8 cellular contexts compared by ENCODE assay signal in genomic region chr11:16605440-16605970, GRCh38.
DNase-seq lines count a peak whose midpoint lies in the region; ATAC-seq, FAIRE-seq and TF ChIP-seq lines count a peak whose summit lies in the region.

No MANE protein-coding gene starts in this region.

- peak overlapping the region; percentile 82 for H3K4me3 Mint-ChIP-seq in activated T-cell treated with anti-CD3 and anti-CD28 coated beads, Interleukin-2, amount 50 U/mL, for 4 hours

- 0 to 1% methylated on average over 34 of the region's 34 CpGs for WGBS in pancreas, 2 donors

- H3K9me3 Mint-ChIP-seq in activated T-cell treated with anti-CD3 and anti-CD28 coated beads, Interleukin-2, amount 50 U/mL, for 4 hours, result peaks cover 4% of the 10 kb centered on the region

- H3K27ac ChIP-seq in VCaP (peak overlapping the region; percentile 31; the same call in 1 of the 2 replicates), foreskin keratinocyte (peak overlapping the region; percentile 68), pancreas (peak overlapping the region; percentile 73 to 90 (median 86))

- peak overlapping the region; percentile 53 to 67 (median 67) for H3K4me3 ChIP-seq in pancreas

- no peak for DNase-seq in activated T-cell treated with anti-CD3 and anti-CD28 coated beads, Interleukin-2, amount 50 U/mL, for 4 hours
- DNase-seq in activated T-cell treated with anti-CD3 and anti-CD28 coated beads for 4 hours (no peak), foreskin keratinocyte (peak in 1 of 2 donors; percentile 11), pancreas (peak in 5 of 6 donors; percentile 26 to 71 (median 41))

- no peaks in the 10 kb centered on the region for H3K4me1 ChIP-seq in foreskin keratinocyte
- H3K4me1 ChIP-seq in pancreas, result no peaks in the 10 kb centered on the region

- H3K9me3 ChIP-seq in pancreas, result no peaks in the 10 kb centered on the region

- H3K36me3 Mint-ChIP-seq in activated T-cell treated with anti-CD3 and anti-CD28 coated beads, Interleukin-2, amount 50 U/mL, for 4 hours (ENCODE audit: insufficient read depth), result peaks cover 4% of the 10 kb centered on the region

- peaks cover 24% of the 10 kb centered on the region for H3K4me1 Mint-ChIP-seq in activated T-cell treated with anti-CD3 and anti-CD28 coated beads, Interleukin-2, amount 50 U/mL, for 4 hours (ENCODE audit: low read depth)

- TF ChIP-seq CTCF in VCaP (conservative IDR thresholded peaks at IDR 0.05) (no peak), foreskin keratinocyte (conservative IDR thresholded peaks at IDR 0.05) (no peak), pancreas (IDR thresholded peaks at IDR 0.05) (no peak)

- ATAC-seq in activated T-cell treated with anti-CD3 and anti-CD28 coated beads, Interleukin-2, amount 50 U/mL, for 4 hours, result peak in 1 of 2 donors; percentile 1
- ATAC-seq in foreskin keratinocyte (peak; percentile 2), pancreas (peak; percentile 1 to 7 (median 3)), HG02884 (IDR thresholded peaks at IDR 0.05; ENCODE audit: unreplicated experiment) (no peak), HG02798 (IDR thresholded peaks at IDR 0.05; ENCODE audit: poor library complexity, unreplicated experiment) (no peak), HG03571 (IDR thresholded peaks at IDR 0.05; ENCODE audit: unreplicated experiment) (no peak)

- H3K27me3 Mint-ChIP-seq in activated T-cell treated with anti-CD3 and anti-CD28 coated beads, Interleukin-2, amount 50 U/mL, for 4 hours (ENCODE audit: low read depth), result peaks cover 50% of the 10 kb centered on the region

- H3K36me3 ChIP-seq in pancreas, result no peaks in the 10 kb centered on the region

- no peaks in the 10 kb centered on the region for H3K27me3 ChIP-seq in foreskin keratinocyte
- H3K27me3 ChIP-seq in pancreas, result no peaks in the 10 kb centered on the region

- no peak for FAIRE-seq in pancreas (lab: Jason Lieb, UNC)

- intact Hi-C loops in pancreas (cut with DNase I), result loop anchor here in 1 of 3 donors (10.0 kb wide), 1 partner anchor 951 kb away; no protein-coding TSS in a partner anchor

Comparison
In these comparisons a context has a peak if more than half of its experiments do, and no peak if none do; other contexts are left out.
1. ATAC-seq: peak in foreskin keratinocyte (single experiment) and pancreas (4 of 4); none in HG02884 (single experiment), HG02798 (single experiment) and HG03571 (single experiment).
2. DNase-seq: peak in pancreas (5 of 6); none in activated T-cell treated with anti-CD3 and anti-CD28 coated beads, Interleukin-2, amount 50 U/mL, for 4 hours (single experiment) and activated T-cell treated with anti-CD3 and anti-CD28 coated beads for 4 hours (single experiment).
3. H3K27ac ChIP-seq: peak in every context shown above with its lines; median percentile 86 in pancreas; 68 in foreskin keratinocyte; 31 in VCaP.